1 cellular context compared by ENCODE assay signal in the genomic region with DNA sequence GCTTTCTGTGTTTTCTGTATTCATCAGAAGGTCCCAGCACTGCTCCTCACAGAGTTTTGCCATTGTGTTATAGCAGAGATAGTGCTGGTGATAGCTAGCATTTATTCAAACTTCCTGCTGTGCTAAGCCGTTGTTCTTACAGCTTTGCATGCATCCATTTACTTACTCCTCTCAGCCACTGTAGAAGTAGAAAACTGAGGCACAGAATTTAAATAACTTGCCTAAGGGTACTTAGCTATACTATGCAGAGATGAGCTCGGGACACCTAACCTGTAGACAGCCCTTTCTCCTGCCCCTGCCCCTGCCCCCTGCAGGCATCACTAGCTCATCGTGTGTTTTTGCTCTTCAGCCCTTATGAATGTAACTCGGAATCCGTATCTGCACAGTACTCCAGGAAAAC.
TF ChIP-seq lines count a peak whose summit lies in the region.

No MANE protein-coding gene starts in this region.

TF ChIP-seq in HEK293, 187 proteins besides CTCF, POLR2A, EP300 and RAD21 (continued from another document):
- TF ChIP-seq, protein P1, sequence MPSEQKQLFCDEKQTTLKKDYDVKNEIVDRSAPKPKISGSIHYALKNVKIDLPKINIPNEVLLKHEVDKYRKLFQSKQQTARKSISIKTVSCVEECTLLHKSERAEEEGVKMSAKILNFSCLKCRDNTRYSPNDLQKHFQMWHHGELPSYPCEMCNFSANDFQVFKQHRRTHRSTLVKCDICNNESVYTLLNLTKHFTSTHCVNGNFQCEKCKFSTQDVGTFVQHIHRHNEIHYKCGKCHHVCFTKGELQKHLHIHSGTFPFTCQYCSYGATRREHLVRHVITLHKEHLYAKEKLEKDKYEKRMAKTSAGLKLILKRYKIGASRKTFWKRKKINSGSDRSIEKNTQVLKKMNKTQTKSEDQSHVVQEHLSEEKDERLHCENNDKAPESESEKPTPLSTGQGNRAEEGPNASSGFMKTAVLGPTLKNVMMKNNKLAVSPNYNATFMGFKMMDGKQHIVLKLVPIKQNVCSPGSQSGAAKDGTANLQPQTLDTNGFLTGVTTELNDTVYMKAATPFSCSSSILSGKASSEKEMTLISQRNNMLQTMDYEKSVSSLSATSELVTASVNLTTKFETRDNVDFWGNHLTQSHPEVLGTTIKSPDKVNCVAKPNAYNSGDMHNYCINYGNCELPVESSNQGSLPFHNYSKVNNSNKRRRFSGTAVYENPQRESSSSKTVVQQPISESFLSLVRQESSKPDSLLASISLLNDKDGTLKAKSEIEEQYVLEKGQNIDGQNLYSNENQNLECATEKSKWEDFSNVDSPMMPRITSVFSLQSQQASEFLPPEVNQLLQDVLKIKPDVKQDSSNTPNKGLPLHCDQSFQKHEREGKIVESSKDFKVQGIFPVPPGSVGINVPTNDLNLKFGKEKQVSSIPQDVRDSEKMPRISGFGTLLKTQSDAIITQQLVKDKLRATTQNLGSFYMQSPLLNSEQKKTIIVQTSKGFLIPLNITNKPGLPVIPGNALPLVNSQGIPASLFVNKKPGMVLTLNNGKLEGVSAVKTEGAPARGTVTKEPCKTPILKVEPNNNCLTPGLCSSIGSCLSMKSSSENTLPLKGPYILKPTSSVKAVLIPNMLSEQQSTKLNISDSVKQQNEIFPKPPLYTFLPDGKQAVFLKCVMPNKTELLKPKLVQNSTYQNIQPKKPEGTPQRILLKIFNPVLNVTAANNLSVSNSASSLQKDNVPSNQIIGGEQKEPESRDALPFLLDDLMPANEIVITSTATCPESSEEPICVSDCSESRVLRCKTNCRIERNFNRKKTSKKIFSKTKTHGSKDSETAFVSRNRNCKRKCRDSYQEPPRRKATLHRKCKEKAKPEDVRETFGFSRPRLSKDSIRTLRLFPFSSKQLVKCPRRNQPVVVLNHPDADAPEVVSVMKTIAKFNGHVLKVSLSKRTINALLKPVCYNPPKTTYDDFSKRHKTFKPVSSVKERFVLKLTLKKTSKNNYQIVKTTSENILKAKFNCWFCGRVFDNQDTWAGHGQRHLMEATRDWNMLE (tag by site-specific recombination; conservative IDR thresholded peaks at IDR 0.05; ENCODE audit: low read depth): no peak
